ENCODE assay signal across 8 cellular contexts in the genomic region with DNA sequence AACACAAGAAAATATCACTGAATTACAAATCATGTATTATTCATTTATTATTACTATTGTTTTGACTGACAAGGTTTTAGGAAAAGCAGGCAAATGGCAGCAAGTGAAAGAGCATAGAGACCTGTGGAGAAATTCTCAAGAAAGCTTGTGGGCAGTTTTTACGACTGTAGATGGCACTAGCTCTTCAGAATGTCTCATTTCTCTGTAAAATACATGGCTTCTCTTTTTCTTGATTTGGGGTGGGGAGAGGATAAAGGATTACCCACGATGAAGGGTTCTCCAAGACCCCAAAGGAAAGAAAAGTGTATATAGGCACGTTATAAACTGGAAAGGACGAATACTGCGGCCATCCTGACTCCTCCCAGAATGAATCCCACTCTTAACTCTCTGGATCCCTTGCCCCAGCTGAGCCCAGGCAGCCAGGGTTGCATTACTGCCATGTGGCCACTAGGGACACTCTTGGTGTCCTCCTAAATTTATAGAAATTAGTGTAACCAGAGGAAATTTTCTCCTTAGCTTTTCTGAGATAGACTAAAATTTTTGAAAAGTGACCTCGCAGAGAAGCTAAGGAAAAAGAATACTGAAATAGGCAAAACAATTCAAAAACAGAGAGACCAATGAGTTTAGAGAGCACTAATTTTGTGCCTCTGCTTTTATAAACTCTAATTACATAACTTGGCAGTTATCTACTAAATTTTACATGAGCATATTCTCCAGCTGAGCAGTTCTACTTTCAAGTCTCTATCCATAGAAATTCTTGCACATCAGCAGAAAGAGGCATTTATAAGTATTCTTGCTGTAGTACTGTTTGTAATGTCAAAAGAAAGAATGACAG. TPM values are rescaled to one million over a fixed set of nuclear protein-coding genes. Genes with fewer than 3 reads are reported as not detected.
A peak's percentile ranks its signal among the peaks of the same experiment; 100 is the strongest.
DNase-seq lines count a peak whose midpoint lies in the region; ATAC-seq and TF ChIP-seq lines count a peak whose summit lies in the region.

No MANE protein-coding gene starts in this region.

- DNase-seq in SKM-1 treated with dmso at 0.1 percent for 144 hours (lab: John Stamatoyannopoulos, UW; ENCODE audit: unreplicated experiment) (peak; percentile 20), SKM-1 (lab: John Stamatoyannopoulos, UW; ENCODE audit: unreplicated experiment) (no peak), epidermal melanocyte (ENCODE audit: insufficient read length, low spot score) (peak; percentile 37), mesothelial cell of epicardium (ENCODE audit: low spot score in 2 of 2, unreplicated experiment in 2 of 2) (peak in 1 of 2 experiments; percentile 63)

- no peaks in the 10 kb centered on the region for H3K27me3 ChIP-seq in SU-DHL-6 (ENCODE audit: low read length)

- H3F3A ChIP-seq in SU-DHL-6 (ENCODE audit: insufficient read depth), result no peaks in the 10 kb centered on the region

- H3K9me3 Mint-ChIP-seq in mesothelial cell of epicardium, result peaks cover 24% of the 10 kb centered on the region

- no peaks in the 10 kb centered on the region for H3K79me2 ChIP-seq in SU-DHL-6 (ENCODE audit: insufficient read depth, low read length)

- H3K27ac Mint-ChIP-seq in mesothelial cell of epicardium, result peak overlapping the region; percentile 62

- no peak overlapping the region for H3K4me2 ChIP-seq in SU-DHL-6 (ENCODE audit: low read depth, low read length, poor library complexity, severe bottlenecking)

- no peak overlapping the region for H3K27ac ChIP-seq in SU-DHL-6 (ENCODE audit: low read depth, low read length)

- H3K4me3 ChIP-seq in SU-DHL-6 (ENCODE audit: insufficient read depth, low read length, poor library complexity, severe bottlenecking), result no peak overlapping the region

- no peaks in the 10 kb centered on the region for H4K20me1 ChIP-seq in SU-DHL-6 (ENCODE audit: low read depth, low read length)

- H2AFZ ChIP-seq in SU-DHL-6 (ENCODE audit: low read depth, low read length, severe bottlenecking), result no peak overlapping the region

- H3K9ac ChIP-seq in SU-DHL-6 (ENCODE audit: low read length), result no peak overlapping the region

- peak; percentile 55 for TF ChIP-seq CTCF in SU-DHL-6 (IDR thresholded peaks at IDR 0.05; ENCODE audit: insufficient read depth, low read length, poor library complexity, severe bottlenecking)
- TF ChIP-seq CTCF in mesothelial cell of epicardium (IDR thresholded peaks at IDR 0.05; ENCODE audit: unreplicated experiment), result peak; percentile 89

- H3K36me3 ChIP-seq in SU-DHL-6 (ENCODE audit: low read length), result no peaks in the 10 kb centered on the region

- H3K9me2 ChIP-seq in SU-DHL-6 (replicated peaks; ENCODE audit: insufficient read depth, low read length), result no peaks in the 10 kb centered on the region

- H3K4me3 Mint-ChIP-seq in mesothelial cell of epicardium, result peak overlapping the region; percentile 77

- ATAC-seq in HG02610 (IDR thresholded peaks at IDR 0.05; ENCODE audit: unreplicated experiment) (peak; percentile 58), HG03196 (IDR thresholded peaks at IDR 0.05; ENCODE audit: unreplicated experiment) (no peak), HG03565 (IDR thresholded peaks at IDR 0.05; ENCODE audit: unreplicated experiment) (no peak)

- no peaks in the 10 kb centered on the region for H3K9me3 ChIP-seq in SU-DHL-6 (ENCODE audit: insufficient read depth, low read length)

- no peaks in the 10 kb centered on the region for H3K4me1 Mint-ChIP-seq in mesothelial cell of epicardium

- no peaks in the 10 kb centered on the region for H3K27me3 Mint-ChIP-seq in mesothelial cell of epicardium (ENCODE audit: low read depth)

- H3K36me3 Mint-ChIP-seq in mesothelial cell of epicardium, result no peaks in the 10 kb centered on the region

RNA-seq across cellular contexts. Expression of a gene that starts 37.7 kb away (rescaled TPM):
- 6.8 to 9.4 TPM (median 8.0 TPM) in 3 replicates for total RNA-seq in mesothelial cell of epicardium
